ENCODE assay signal across 7 cellular contexts in the genomic region with DNA sequence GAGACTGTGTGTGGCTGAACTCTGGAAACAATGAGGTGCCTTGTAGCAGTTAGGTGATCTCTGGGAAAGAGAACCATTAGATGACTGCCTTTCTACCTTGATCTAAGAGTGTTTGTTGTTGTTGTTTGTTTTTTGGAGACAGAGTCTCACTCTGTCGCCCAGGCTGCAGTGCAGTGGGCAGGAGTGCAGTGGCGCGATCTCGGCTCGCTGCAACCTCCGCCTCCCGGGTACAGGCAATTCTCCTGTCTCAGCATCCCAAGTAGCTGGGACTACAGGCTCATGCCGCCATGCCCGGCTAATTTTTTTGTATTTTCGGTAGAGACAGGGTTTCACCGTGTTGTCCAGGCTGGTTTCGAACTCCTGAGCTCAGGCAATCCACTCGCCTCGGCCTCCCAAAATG. TPM values are rescaled to one million over a fixed set of nuclear protein-coding genes. Genes with fewer than 3 reads are reported as not detected.
DNase-seq lines count a peak whose midpoint lies in the region; ATAC-seq and TF ChIP-seq lines count a peak whose summit lies in the region.
"Not testable (repeated sequence)": the region's sequence is repeated elsewhere in the genome, so short reads cannot be mapped to it uniquely, and the experiment has no call there.

No MANE protein-coding gene starts in this region.

- CTCF ChIA-PET in CD8-positive, alpha-beta T cell (lab: Charles Lee), result interaction anchor here (2.5 to 3.6 kb wide), 3 partner anchors 15 to 73 kb away, joined by 9 to 11 read pairs (median 11); no protein-coding TSS in a partner anchor
- CTCF ChIA-PET in activated CD4-positive, alpha-beta memory T cell treated with anti-CD3 and anti-CD28 coated beads for 36 hours (lab: Charles Lee), result interaction anchor here (1.5 to 2.0 kb wide), 2 partner anchors 20 to 168 kb away, joined by 5 to 12 read pairs; no protein-coding TSS in a partner anchor
- CTCF ChIA-PET in activated naive CD4-positive, alpha-beta T cell treated with anti-CD3 and anti-CD28 coated beads for 36 hours (lab: Charles Lee), result interaction anchor here (0.6 to 3.8 kb wide), 3 partner anchors 18 to 21 kb away, joined by 3 to 19 read pairs (median 4); no protein-coding TSS in a partner anchor

- POLR2A ChIA-PET in CD8-positive, alpha-beta T cell (lab: Charles Lee), result interaction anchor here (1.2 kb wide), 1 partner anchor 12 kb away, joined by 4 read pairs; no protein-coding TSS in a partner anchor
- POLR2A ChIA-PET in activated CD4-positive, alpha-beta memory T cell treated with anti-CD3 and anti-CD28 coated beads for 36 hours (lab: Charles Lee), result interaction anchor here (1.2 kb wide), 1 partner anchor 21 kb away, joined by 4 read pairs; no protein-coding TSS in a partner anchor
- POLR2A ChIA-PET in activated naive CD8-positive, alpha-beta T cell treated with anti-CD3 and anti-CD28 coated beads, Interleukin-2, amount 10 ng/mL, durations not matched to agents 7 days and 5 days (lab: Charles Lee), result not testable (repeated sequence)
- POLR2A ChIA-PET in naive thymus-derived CD8-positive, alpha-beta T cell (lab: Charles Lee), result interaction anchor here (1.1 to 1.8 kb wide), 3 partner anchors 11 to 41 kb away, joined by 3 to 5 read pairs (median 3); no protein-coding TSS in a partner anchor

- not testable (repeated sequence) for H3K9me3 ChIP-seq in CD8-positive, alpha-beta T cell (ENCODE audit: low read length); WERI-Rb-1 (ENCODE audit: severe bottlenecking)

- DNase-seq in CD8-positive, alpha-beta T cell; WERI-Rb-1; activated CD4-positive, alpha-beta memory T cell treated with anti-CD3 and anti-CD28 coated beads for 36 hours; activated naive CD4-positive, alpha-beta T cell treated with anti-CD3 and anti-CD28 coated beads for 36 hours; activated naive CD8-positive, alpha-beta T cell treated with anti-CD3 and anti-CD28 coated beads, Interleukin-2, amount 10 ng/mL, durations not matched to agents 7 days and 5 days; naive thymus-derived CD8-positive, alpha-beta T cell; stimulated activated naive B cell treated with anti-CD40 and anti-IgM and Interleukin-4, amounts not matched to agents 10 μg/mL and 1 μg/mL and 100 μg/mL, for 72 hours: not testable (repeated sequence)

- H3K27ac ChIP-seq in CD8-positive, alpha-beta T cell (ENCODE audit: low read depth, low read length), result not testable (repeated sequence)
- H3K27ac ChIP-seq in WERI-Rb-1, result peak overlapping the region; percentile 54

- TF ChIP-seq CTCF in CD8-positive, alpha-beta T cell (IDR thresholded peaks at IDR 0.05); WERI-Rb-1 (IDR thresholded peaks at IDR 0.05; ENCODE audit: low read depth, low read length): not testable (repeated sequence)

- ATAC-seq in CD8-positive, alpha-beta T cell; activated naive CD8-positive, alpha-beta T cell treated with anti-CD3 and anti-CD28 coated beads, Interleukin-2, amount 10 ng/mL, durations not matched to agents 7 days and 5 days (ENCODE audit: low read depth); naive thymus-derived CD8-positive, alpha-beta T cell; stimulated activated naive B cell treated with anti-CD40 and anti-IgM and Interleukin-4, amounts not matched to agents 10 μg/mL and 1 μg/mL and 100 μg/mL, for 72 hours (replicated peaks): not testable (repeated sequence)

- H3K4me1 Mint-ChIP-seq in CD8-positive, alpha-beta T cell (ENCODE audit: low read depth), result peaks cover 24% of the 10 kb centered on the region
- peaks cover 48% of the 10 kb centered on the region for H3K4me1 Mint-ChIP-seq in activated CD4-positive, alpha-beta memory T cell treated with anti-CD3 and anti-CD28 coated beads for 36 hours (ENCODE audit: low read depth)
- H3K4me1 Mint-ChIP-seq in activated naive CD4-positive, alpha-beta T cell treated with anti-CD3 and anti-CD28 coated beads for 36 hours (ENCODE audit: low read depth), result peaks cover 43% of the 10 kb centered on the region
- not testable (repeated sequence) for H3K4me1 Mint-ChIP-seq in activated naive CD8-positive, alpha-beta T cell treated with anti-CD3 and anti-CD28 coated beads, Interleukin-2, amount 10 ng/mL, durations not matched to agents 7 days and 5 days; stimulated activated naive B cell treated with anti-CD40 and anti-IgM and Interleukin-4, amounts not matched to agents 10 μg/mL and 1 μg/mL and 100 μg/mL, for 72 hours
- H3K4me1 Mint-ChIP-seq in naive thymus-derived CD8-positive, alpha-beta T cell, result peaks cover 2 to 23% (median 13%) of the 10 kb centered on the region in 4 donors

- peaks cover 77% of the 10 kb centered on the region for H3K36me3 ChIP-seq in CD8-positive, alpha-beta T cell (ENCODE audit: insufficient read depth, low read length)
- H3K36me3 ChIP-seq in WERI-Rb-1, result not testable (repeated sequence)

- not testable (repeated sequence) for H3K4me3 ChIP-seq in CD8-positive, alpha-beta T cell (ENCODE audit: low read depth, low read length); WERI-Rb-1 (ENCODE audit: low read depth, low read length)

- H3K4me3 Mint-ChIP-seq in CD8-positive, alpha-beta T cell; activated CD4-positive, alpha-beta memory T cell treated with anti-CD3 and anti-CD28 coated beads for 36 hours; activated naive CD4-positive, alpha-beta T cell treated with anti-CD3 and anti-CD28 coated beads for 36 hours; activated naive CD8-positive, alpha-beta T cell treated with anti-CD3 and anti-CD28 coated beads, Interleukin-2, amount 10 ng/mL, durations not matched to agents 7 days and 5 days; naive thymus-derived CD8-positive, alpha-beta T cell; stimulated activated naive B cell treated with anti-CD40 and anti-IgM and Interleukin-4, amounts not matched to agents 10 μg/mL and 1 μg/mL and 100 μg/mL, for 72 hours: not testable (repeated sequence)

- H3K27me3 ChIP-seq in CD8-positive, alpha-beta T cell (ENCODE audit: insufficient read depth, low read length); WERI-Rb-1 (ENCODE audit: insufficient read depth, low read depth, severe bottlenecking): not testable (repeated sequence)

- H3K36me3 Mint-ChIP-seq in CD8-positive, alpha-beta T cell, result peaks cover 88% of the 10 kb centered on the region
- H3K36me3 Mint-ChIP-seq in activated CD4-positive, alpha-beta memory T cell treated with anti-CD3 and anti-CD28 coated beads for 36 hours, result peaks cover 67% of the 10 kb centered on the region
- peaks cover 61% of the 10 kb centered on the region for H3K36me3 Mint-ChIP-seq in activated naive CD4-positive, alpha-beta T cell treated with anti-CD3 and anti-CD28 coated beads for 36 hours (ENCODE audit: low read depth)
- peaks cover 44% of the 10 kb centered on the region for H3K36me3 Mint-ChIP-seq in activated naive CD8-positive, alpha-beta T cell treated with anti-CD3 and anti-CD28 coated beads, Interleukin-2, amount 10 ng/mL, durations not matched to agents 7 days and 5 days
- peaks cover 7 to 93% (median 20%) of the 10 kb centered on the region in 3 donors for H3K36me3 Mint-ChIP-seq in naive thymus-derived CD8-positive, alpha-beta T cell
- H3K36me3 Mint-ChIP-seq in stimulated activated naive B cell treated with anti-CD40 and anti-IgM and Interleukin-4, amounts not matched to agents 10 μg/mL and 1 μg/mL and 100 μg/mL, for 72 hours, result peaks cover 30 to 45% of the 10 kb centered on the region in 2 donors

- H3K4me1 ChIP-seq in CD8-positive, alpha-beta T cell (ENCODE audit: insufficient read depth, low read length), result not testable (repeated sequence)

- not testable (repeated sequence) for H3K27me3 Mint-ChIP-seq in CD8-positive, alpha-beta T cell (ENCODE audit: low read depth); activated CD4-positive, alpha-beta memory T cell treated with anti-CD3 and anti-CD28 coated beads for 36 hours; activated naive CD4-positive, alpha-beta T cell treated with anti-CD3 and anti-CD28 coated beads for 36 hours (ENCODE audit: low read depth); activated naive CD8-positive, alpha-beta T cell treated with anti-CD3 and anti-CD28 coated beads, Interleukin-2, amount 10 ng/mL, durations not matched to agents 7 days and 5 days; naive thymus-derived CD8-positive, alpha-beta T cell; stimulated activated naive B cell treated with anti-CD40 and anti-IgM and Interleukin-4, amounts not matched to agents 10 μg/mL and 1 μg/mL and 100 μg/mL, for 72 hours

- intact Hi-C loops in CD8-positive, alpha-beta T cell (cut with DNase I, micrococcal nuclease), result loop anchor here in 1 of 2 experiments (5.0 kb wide), 1 partner anchor 32 kb away; no protein-coding TSS in a partner anchor
- intact Hi-C loops in activated CD4-positive, alpha-beta memory T cell treated with anti-CD3 and anti-CD28 coated beads for 36 hours (cut with micrococcal nuclease), result loop anchor here (2.0 kb wide), 1 partner anchor 14 kb away; no protein-coding TSS in a partner anchor
- intact Hi-C loops in activated naive CD4-positive, alpha-beta T cell treated with anti-CD3 and anti-CD28 coated beads for 36 hours (cut with micrococcal nuclease), result not testable (repeated sequence)

- H3K27ac Mint-ChIP-seq in CD8-positive, alpha-beta T cell, result peak overlapping the region; percentile 37
- H3K27ac Mint-ChIP-seq in activated CD4-positive, alpha-beta memory T cell treated with anti-CD3 and anti-CD28 coated beads for 36 hours, result peak overlapping the region; percentile 15
- peak overlapping the region; percentile 44 for H3K27ac Mint-ChIP-seq in activated naive CD4-positive, alpha-beta T cell treated with anti-CD3 and anti-CD28 coated beads for 36 hours
- H3K27ac Mint-ChIP-seq in activated naive CD8-positive, alpha-beta T cell treated with anti-CD3 and anti-CD28 coated beads, Interleukin-2, amount 10 ng/mL, durations not matched to agents 7 days and 5 days, result peak overlapping the region; percentile 9
- peak overlapping the region in 7 of 10 donors; percentile 11 to 71 (median 34) for H3K27ac Mint-ChIP-seq in naive thymus-derived CD8-positive, alpha-beta T cell
- H3K27ac Mint-ChIP-seq in stimulated activated naive B cell treated with anti-CD40 and anti-IgM and Interleukin-4, amounts not matched to agents 10 μg/mL and 1 μg/mL and 100 μg/mL, for 72 hours, result peak overlapping the region; percentile 75

- not testable (repeated sequence) for H3K9me3 Mint-ChIP-seq in CD8-positive, alpha-beta T cell; activated CD4-positive, alpha-beta memory T cell treated with anti-CD3 and anti-CD28 coated beads for 36 hours; activated naive CD4-positive, alpha-beta T cell treated with anti-CD3 and anti-CD28 coated beads for 36 hours; activated naive CD8-positive, alpha-beta T cell treated with anti-CD3 and anti-CD28 coated beads, Interleukin-2, amount 10 ng/mL, durations not matched to agents 7 days and 5 days; naive thymus-derived CD8-positive, alpha-beta T cell; stimulated activated naive B cell treated with anti-CD40 and anti-IgM and Interleukin-4, amounts not matched to agents 10 μg/mL and 1 μg/mL and 100 μg/mL, for 72 hours

RNA-seq across cellular contexts. Expression of a gene that starts 18.8 kb away (rescaled TPM):
- total RNA-seq in CD8-positive, alpha-beta T cell, result under 1 TPM; 0.16 to 0.44 TPM
- total RNA-seq in activated CD4-positive, alpha-beta memory T cell treated with anti-CD3 and anti-CD28 coated beads for 36 hours, result 10 to 100 TPM; 11.8 to 14.7 TPM
- 1 to 10 TPM; 4.5 to 5.1 TPM for total RNA-seq in activated naive CD4-positive, alpha-beta T cell treated with anti-CD3 and anti-CD28 coated beads for 36 hours
- total RNA-seq in activated naive CD8-positive, alpha-beta T cell treated with anti-CD3 and anti-CD28 coated beads, Interleukin-2, amount 10 ng/mL, durations not matched to agents 7 days and 5 days, result 10 to 100 TPM; 15.6 to 17.4 TPM
- total RNA-seq in naive thymus-derived CD8-positive, alpha-beta T cell, result under 1 TPM; 0.26 to 0.36 TPM
- under 1 TPM in 1 of 3 donors, not detected in 2; 0.23 TPM for polyA plus RNA-seq in naive thymus-derived CD8-positive, alpha-beta T cell

RNA-seq across cellular contexts. Expression of a gene that starts 54.9 kb away (rescaled TPM):
- total RNA-seq in CD8-positive, alpha-beta T cell, result 100 to 1,000 TPM; 194 to 198 TPM
- total RNA-seq in activated CD4-positive, alpha-beta memory T cell treated with anti-CD3 and anti-CD28 coated beads for 36 hours, result 10 to 100 TPM; 99.3 to 99.6 TPM
- total RNA-seq in activated naive CD4-positive, alpha-beta T cell treated with anti-CD3 and anti-CD28 coated beads for 36 hours, result 100 to 1,000 TPM; 131 to 134 TPM
- total RNA-seq in activated naive CD8-positive, alpha-beta T cell treated with anti-CD3 and anti-CD28 coated beads, Interleukin-2, amount 10 ng/mL, durations not matched to agents 7 days and 5 days, result 100 to 1,000 TPM; 136 TPM
- total RNA-seq in naive thymus-derived CD8-positive, alpha-beta T cell, result 100 to 1,000 TPM; 202 to 214 TPM
- 100 to 1,000 TPM; 144 to 188 (median 162) TPM for polyA plus RNA-seq in naive thymus-derived CD8-positive, alpha-beta T cell

Comparison
In these comparisons a context has a peak if more than half of its experiments do, and no peak if none do; other contexts are left out.
1. H3K27ac Mint-ChIP-seq: peak in every context shown above with its lines; median percentile 75 in stimulated activated naive B cell treated with anti-CD40 and anti-IgM and Interleukin-4, amounts not matched to agents 10 μg/mL and 1 μg/mL and 100 μg/mL, for 72 hours; 44 in activated naive CD4-positive, alpha-beta T cell treated with anti-CD3 and anti-CD28 coated beads for 36 hours; 37 in CD8-positive, alpha-beta T cell; 34 in naive thymus-derived CD8-positive, alpha-beta T cell; 15 in activated CD4-positive, alpha-beta memory T cell treated with anti-CD3 and anti-CD28 coated beads for 36 hours; 9 in activated naive CD8-positive, alpha-beta T cell treated with anti-CD3 and anti-CD28 coated beads, Interleukin-2, amount 10 ng/mL, durations not matched to agents 7 days and 5 days.